ENCODE assay signal across 1 cellular context in the genomic region with DNA sequence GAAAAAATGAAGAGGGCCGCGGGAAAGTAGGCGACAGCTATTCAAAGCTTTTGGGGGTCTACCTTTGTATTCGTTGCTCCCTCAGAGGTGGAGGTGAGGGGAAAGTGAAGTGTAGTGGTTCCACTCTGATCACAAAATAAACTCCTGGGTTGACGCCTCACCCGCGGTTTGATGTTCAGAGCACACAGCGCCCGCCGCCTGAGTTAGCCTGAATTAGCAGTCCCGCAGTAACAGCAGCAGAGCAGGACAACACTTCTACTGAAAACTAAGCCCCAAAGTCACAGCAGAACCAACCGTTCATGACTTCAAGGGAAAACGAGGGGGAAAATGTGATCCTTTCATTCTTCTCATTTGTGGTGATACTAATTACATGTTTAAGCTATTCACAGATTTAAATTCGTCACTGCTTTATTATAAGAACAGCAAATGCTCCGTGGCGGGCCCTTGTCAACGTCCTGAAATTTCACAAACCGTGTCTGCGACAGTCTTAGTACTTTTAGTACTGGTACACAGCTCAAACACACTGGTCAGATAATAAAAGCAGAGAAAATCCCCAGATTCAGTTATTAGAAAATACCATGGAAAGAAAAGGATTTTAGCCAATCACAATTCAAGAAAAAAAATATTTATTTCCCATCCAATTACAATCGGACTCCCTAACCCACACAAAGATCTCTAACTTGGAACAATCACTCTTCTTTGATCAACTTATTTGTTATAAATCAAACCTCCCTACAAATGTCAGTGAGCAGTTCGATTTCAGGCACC.
TF ChIP-seq lines count a peak whose summit lies in the region.

No MANE protein-coding gene starts in this region.

TF ChIP-seq in K562, 482 proteins besides CTCF, POLR2A, EP300 and RAD21 (continued from another document):
- TF ChIP-seq, protein P1, sequence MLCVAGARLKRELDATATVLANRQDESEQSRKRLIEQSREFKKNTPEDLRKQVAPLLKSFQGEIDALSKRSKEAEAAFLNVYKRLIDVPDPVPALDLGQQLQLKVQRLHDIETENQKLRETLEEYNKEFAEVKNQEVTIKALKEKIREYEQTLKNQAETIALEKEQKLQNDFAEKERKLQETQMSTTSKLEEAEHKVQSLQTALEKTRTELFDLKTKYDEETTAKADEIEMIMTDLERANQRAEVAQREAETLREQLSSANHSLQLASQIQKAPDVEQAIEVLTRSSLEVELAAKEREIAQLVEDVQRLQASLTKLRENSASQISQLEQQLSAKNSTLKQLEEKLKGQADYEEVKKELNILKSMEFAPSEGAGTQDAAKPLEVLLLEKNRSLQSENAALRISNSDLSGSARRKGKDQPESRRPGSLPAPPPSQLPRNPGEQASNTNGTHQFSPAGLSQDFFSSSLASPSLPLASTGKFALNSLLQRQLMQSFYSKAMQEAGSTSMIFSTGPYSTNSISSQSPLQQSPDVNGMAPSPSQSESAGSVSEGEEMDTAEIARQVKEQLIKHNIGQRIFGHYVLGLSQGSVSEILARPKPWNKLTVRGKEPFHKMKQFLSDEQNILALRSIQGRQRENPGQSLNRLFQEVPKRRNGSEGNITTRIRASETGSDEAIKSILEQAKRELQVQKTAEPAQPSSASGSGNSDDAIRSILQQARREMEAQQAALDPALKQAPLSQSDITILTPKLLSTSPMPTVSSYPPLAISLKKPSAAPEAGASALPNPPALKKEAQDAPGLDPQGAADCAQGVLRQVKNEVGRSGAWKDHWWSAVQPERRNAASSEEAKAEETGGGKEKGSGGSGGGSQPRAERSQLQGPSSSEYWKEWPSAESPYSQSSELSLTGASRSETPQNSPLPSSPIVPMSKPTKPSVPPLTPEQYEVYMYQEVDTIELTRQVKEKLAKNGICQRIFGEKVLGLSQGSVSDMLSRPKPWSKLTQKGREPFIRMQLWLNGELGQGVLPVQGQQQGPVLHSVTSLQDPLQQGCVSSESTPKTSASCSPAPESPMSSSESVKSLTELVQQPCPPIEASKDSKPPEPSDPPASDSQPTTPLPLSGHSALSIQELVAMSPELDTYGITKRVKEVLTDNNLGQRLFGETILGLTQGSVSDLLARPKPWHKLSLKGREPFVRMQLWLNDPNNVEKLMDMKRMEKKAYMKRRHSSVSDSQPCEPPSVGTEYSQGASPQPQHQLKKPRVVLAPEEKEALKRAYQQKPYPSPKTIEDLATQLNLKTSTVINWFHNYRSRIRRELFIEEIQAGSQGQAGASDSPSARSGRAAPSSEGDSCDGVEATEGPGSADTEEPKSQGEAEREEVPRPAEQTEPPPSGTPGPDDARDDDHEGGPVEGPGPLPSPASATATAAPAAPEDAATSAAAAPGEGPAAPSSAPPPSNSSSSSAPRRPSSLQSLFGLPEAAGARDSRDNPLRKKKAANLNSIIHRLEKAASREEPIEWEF (CRISPR knock-in tag; IDR thresholded peaks at IDR 0.05), result peak; percentile 46; the same call in 1 of the 2 replicates
- TF ChIP-seq, protein P2, sequence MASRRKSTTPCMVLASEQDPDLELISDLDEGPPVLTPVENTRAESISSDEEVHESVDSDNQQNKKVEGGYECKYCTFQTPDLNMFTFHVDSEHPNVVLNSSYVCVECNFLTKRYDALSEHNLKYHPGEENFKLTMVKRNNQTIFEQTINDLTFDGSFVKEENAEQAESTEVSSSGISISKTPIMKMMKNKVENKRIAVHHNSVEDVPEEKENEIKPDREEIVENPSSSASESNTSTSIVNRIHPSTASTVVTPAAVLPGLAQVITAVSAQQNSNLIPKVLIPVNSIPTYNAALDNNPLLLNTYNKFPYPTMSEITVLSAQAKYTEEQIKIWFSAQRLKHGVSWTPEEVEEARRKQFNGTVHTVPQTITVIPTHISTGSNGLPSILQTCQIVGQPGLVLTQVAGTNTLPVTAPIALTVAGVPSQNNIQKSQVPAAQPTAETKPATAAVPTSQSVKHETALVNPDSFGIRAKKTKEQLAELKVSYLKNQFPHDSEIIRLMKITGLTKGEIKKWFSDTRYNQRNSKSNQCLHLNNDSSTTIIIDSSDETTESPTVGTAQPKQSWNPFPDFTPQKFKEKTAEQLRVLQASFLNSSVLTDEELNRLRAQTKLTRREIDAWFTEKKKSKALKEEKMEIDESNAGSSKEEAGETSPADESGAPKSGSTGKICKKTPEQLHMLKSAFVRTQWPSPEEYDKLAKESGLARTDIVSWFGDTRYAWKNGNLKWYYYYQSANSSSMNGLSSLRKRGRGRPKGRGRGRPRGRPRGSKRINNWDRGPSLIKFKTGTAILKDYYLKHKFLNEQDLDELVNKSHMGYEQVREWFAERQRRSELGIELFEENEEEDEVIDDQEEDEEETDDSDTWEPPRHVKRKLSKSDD (conservative IDR thresholded peaks at IDR 0.05; ENCODE audit: low read length), result 0 out of 2 replicates have a peak, but pooled peaks have one; percentile 7
- no peak for TF ChIP-seq FOXJ2 (tag; IDR thresholded peaks at IDR 0.05)
- peak; percentile 1 for TF ChIP-seq NEUROD1 (IDR thresholded peaks at IDR 0.05; ENCODE audit: borderline replicate concordance, low read depth, low read length, partially characterized antibody)
- TF ChIP-seq FOXA3 (CRISPR knock-in tag; conservative IDR thresholded peaks at IDR 0.05 in 1 of 2, IDR thresholded peaks at IDR 0.05 in 1 of 2), result peak in 1 of 2 experiments; percentile 11; a peak in 1 of 4 replicates
- peak; percentile 7 for TF ChIP-seq FOSL1 (tag; conservative IDR thresholded peaks at IDR 0.05)
- peak; percentile 11 for TF ChIP-seq ATF7 (IDR thresholded peaks at IDR 0.05)
- TF ChIP-seq FOXP1 (CRISPR knock-in tag; IDR thresholded peaks at IDR 0.05), result 0 out of 2 replicates have a peak, but pooled peaks have one; percentile 6
- TF ChIP-seq, protein P3, sequence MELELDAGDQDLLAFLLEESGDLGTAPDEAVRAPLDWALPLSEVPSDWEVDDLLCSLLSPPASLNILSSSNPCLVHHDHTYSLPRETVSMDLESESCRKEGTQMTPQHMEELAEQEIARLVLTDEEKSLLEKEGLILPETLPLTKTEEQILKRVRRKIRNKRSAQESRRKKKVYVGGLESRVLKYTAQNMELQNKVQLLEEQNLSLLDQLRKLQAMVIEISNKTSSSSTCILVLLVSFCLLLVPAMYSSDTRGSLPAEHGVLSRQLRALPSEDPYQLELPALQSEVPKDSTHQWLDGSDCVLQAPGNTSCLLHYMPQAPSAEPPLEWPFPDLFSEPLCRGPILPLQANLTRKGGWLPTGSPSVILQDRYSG (tag; conservative IDR thresholded peaks at IDR 0.05; ENCODE audit: low read depth), result no peak
- no peak for TF ChIP-seq RBM14 (IDR thresholded peaks at IDR 0.05; ENCODE audit: borderline replicate concordance, insufficient read depth, low read depth, low read length)
- TF ChIP-seq SAP30 (IDR thresholded peaks at IDR 0.05; ENCODE audit: borderline replicate concordance, insufficient read depth, low read depth, low read length, poor library complexity, severe bottlenecking), result peak; percentile 27
- no peak; the same call in 1 of the 2 replicates for TF ChIP-seq KDM2B (CRISPR knock-in tag; IDR thresholded peaks at IDR 0.05)
- TF ChIP-seq, protein P4, sequence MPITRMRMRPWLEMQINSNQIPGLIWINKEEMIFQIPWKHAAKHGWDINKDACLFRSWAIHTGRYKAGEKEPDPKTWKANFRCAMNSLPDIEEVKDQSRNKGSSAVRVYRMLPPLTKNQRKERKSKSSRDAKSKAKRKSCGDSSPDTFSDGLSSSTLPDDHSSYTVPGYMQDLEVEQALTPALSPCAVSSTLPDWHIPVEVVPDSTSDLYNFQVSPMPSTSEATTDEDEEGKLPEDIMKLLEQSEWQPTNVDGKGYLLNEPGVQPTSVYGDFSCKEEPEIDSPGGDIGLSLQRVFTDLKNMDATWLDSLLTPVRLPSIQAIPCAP (CRISPR knock-in tag; IDR thresholded peaks at IDR 0.05; ENCODE audit: borderline replicate concordance), result no peak
- TF ChIP-seq, protein P5, sequence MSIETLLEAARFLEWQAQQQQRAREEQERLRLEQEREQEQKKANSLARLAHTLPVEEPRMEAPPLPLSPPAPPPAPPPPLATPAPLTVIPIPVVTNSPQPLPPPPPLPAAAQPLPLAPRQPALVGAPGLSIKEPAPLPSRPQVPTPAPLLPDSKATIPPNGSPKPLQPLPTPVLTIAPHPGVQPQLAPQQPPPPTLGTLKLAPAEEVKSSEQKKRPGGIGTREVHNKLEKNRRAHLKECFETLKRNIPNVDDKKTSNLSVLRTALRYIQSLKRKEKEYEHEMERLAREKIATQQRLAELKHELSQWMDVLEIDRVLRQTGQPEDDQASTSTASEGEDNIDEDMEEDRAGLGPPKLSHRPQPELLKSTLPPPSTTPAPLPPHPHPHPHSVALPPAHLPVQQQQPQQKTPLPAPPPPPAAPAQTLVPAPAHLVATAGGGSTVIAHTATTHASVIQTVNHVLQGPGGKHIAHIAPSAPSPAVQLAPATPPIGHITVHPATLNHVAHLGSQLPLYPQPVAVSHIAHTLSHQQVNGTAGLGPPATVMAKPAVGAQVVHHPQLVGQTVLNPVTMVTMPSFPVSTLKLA (conservative IDR thresholded peaks at IDR 0.05), result 0 out of 4 replicates have a peak, but pooled peaks of 1 of the 2 experiments have one; percentile 2
- TF ChIP-seq, protein P6, sequence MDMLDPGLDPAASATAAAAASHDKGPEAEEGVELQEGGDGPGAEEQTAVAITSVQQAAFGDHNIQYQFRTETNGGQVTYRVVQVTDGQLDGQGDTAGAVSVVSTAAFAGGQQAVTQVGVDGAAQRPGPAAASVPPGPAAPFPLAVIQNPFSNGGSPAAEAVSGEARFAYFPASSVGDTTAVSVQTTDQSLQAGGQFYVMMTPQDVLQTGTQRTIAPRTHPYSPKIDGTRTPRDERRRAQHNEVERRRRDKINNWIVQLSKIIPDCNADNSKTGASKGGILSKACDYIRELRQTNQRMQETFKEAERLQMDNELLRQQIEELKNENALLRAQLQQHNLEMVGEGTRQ (CRISPR knock-in tag; IDR thresholded peaks at IDR 0.05), result no peak
TF ChIP-seq in K562: peak in this region for 28.
